2 cellular contexts compared by ENCODE assay signal in the genomic region with DNA sequence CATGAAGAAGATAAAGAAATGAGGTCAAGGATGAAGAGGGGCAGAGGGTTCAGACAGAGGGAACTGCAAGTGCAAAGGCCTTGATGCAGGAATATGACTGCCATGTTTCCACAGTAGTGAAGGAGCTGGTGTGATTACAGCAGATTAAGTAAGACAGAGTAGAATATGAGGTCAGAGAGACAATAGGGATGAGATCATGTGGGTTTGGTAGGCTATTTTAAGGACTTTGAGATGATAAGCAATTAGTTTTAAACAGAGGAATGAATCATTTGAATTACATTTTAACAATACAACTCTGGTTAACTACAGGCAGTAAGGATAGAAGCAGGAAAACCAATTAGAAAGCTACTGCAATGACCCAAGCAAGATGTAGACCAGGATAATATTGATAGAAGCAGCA.
TF ChIP-seq lines count a peak whose summit lies in the region.

No MANE protein-coding gene starts in this region.

TF ChIP-seq in SK-N-SH treated with all-trans-retinoic acid at 6 μM for 48 hours, 23 proteins besides CTCF, POLR2A, EP300 and RAD21 (continued from another document):
- TF ChIP-seq, protein P1, sequence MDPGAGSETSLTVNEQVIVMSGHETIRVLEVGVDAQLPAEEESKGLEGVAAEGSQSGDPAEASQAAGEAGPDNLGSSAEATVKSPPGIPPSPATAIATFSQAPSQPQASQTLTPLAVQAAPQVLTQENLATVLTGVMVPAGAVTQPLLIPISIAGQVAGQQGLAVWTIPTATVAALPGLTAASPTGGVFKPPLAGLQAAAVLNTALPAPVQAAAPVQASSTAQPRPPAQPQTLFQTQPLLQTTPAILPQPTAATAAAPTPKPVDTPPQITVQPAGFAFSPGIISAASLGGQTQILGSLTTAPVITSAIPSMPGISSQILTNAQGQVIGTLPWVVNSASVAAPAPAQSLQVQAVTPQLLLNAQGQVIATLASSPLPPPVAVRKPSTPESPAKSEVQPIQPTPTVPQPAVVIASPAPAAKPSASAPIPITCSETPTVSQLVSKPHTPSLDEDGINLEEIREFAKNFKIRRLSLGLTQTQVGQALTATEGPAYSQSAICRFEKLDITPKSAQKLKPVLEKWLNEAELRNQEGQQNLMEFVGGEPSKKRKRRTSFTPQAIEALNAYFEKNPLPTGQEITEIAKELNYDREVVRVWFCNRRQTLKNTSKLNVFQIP (CRISPR knock-in tag; IDR thresholded peaks at IDR 0.05; ENCODE audit: borderline replicate concordance, low read depth), result no peak
- 0 out of 2 replicates have a peak, but pooled peaks have one; percentile 17 for TF ChIP-seq ISL1 (CRISPR knock-in tag; IDR thresholded peaks at IDR 0.05)

TF ChIP-seq in SK-N-SH, 30 proteins besides CTCF, POLR2A, EP300 and RAD21:
- TF ChIP-seq, protein P2, sequence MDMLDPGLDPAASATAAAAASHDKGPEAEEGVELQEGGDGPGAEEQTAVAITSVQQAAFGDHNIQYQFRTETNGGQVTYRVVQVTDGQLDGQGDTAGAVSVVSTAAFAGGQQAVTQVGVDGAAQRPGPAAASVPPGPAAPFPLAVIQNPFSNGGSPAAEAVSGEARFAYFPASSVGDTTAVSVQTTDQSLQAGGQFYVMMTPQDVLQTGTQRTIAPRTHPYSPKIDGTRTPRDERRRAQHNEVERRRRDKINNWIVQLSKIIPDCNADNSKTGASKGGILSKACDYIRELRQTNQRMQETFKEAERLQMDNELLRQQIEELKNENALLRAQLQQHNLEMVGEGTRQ (IDR thresholded peaks at IDR 0.05; ENCODE audit: borderline replicate concordance, low read depth, low read length), result no peak
- TF ChIP-seq, protein P3, sequence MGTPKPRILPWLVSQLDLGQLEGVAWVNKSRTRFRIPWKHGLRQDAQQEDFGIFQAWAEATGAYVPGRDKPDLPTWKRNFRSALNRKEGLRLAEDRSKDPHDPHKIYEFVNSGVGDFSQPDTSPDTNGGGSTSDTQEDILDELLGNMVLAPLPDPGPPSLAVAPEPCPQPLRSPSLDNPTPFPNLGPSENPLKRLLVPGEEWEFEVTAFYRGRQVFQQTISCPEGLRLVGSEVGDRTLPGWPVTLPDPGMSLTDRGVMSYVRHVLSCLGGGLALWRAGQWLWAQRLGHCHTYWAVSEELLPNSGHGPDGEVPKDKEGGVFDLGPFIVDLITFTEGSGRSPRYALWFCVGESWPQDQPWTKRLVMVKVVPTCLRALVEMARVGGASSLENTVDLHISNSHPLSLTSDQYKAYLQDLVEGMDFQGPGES (IDR thresholded peaks at IDR 0.05; ENCODE audit: low read depth, low read length), result no peak
- no peak for TF ChIP-seq JUND (IDR thresholded peaks at IDR 0.05)
- TF ChIP-seq, protein P4, sequence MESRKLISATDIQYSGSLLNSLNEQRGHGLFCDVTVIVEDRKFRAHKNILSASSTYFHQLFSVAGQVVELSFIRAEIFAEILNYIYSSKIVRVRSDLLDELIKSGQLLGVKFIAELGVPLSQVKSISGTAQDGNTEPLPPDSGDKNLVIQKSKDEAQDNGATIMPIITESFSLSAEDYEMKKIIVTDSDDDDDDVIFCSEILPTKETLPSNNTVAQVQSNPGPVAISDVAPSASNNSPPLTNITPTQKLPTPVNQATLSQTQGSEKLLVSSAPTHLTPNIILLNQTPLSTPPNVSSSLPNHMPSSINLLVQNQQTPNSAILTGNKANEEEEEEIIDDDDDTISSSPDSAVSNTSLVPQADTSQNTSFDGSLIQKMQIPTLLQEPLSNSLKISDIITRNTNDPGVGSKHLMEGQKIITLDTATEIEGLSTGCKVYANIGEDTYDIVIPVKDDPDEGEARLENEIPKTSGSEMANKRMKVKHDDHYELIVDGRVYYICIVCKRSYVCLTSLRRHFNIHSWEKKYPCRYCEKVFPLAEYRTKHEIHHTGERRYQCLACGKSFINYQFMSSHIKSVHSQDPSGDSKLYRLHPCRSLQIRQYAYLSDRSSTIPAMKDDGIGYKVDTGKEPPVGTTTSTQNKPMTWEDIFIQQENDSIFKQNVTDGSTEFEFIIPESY (IDR thresholded peaks at IDR 0.05; ENCODE audit: borderline replicate concordance, low read depth), result no peak
- no peak for TF ChIP-seq POLR2AphosphoS5 (IDR thresholded peaks at IDR 0.05; ENCODE audit: low read depth, low read length)
- TF ChIP-seq, protein P5, sequence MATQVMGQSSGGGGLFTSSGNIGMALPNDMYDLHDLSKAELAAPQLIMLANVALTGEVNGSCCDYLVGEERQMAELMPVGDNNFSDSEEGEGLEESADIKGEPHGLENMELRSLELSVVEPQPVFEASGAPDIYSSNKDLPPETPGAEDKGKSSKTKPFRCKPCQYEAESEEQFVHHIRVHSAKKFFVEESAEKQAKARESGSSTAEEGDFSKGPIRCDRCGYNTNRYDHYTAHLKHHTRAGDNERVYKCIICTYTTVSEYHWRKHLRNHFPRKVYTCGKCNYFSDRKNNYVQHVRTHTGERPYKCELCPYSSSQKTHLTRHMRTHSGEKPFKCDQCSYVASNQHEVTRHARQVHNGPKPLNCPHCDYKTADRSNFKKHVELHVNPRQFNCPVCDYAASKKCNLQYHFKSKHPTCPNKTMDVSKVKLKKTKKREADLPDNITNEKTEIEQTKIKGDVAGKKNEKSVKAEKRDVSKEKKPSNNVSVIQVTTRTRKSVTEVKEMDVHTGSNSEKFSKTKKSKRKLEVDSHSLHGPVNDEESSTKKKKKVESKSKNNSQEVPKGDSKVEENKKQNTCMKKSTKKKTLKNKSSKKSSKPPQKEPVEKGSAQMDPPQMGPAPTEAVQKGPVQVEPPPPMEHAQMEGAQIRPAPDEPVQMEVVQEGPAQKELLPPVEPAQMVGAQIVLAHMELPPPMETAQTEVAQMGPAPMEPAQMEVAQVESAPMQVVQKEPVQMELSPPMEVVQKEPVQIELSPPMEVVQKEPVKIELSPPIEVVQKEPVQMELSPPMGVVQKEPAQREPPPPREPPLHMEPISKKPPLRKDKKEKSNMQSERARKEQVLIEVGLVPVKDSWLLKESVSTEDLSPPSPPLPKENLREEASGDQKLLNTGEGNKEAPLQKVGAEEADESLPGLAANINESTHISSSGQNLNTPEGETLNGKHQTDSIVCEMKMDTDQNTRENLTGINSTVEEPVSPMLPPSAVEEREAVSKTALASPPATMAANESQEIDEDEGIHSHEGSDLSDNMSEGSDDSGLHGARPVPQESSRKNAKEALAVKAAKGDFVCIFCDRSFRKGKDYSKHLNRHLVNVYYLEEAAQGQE (IDR thresholded peaks at IDR 0.05; ENCODE audit: low read depth, low read length), result no peak
- TF ChIP-seq EZH2phosphoT487 (IDR thresholded peaks at IDR 0.05; ENCODE audit: borderline replicate concordance, low read depth), result no peak
- no peak for TF ChIP-seq FOXM1 (IDR thresholded peaks at IDR 0.05; ENCODE audit: low read depth)
- TF ChIP-seq RFX5 (IDR thresholded peaks at IDR 0.05; ENCODE audit: low read length), result no peak
- no peak for TF ChIP-seq TEAD4 (IDR thresholded peaks at IDR 0.05; ENCODE audit: borderline replicate concordance, insufficient read depth)
- TF ChIP-seq SIN3A (IDR thresholded peaks at IDR 0.05; ENCODE audit: borderline replicate concordance, low read depth, low read length), result no peak
- TF ChIP-seq, protein P6, sequence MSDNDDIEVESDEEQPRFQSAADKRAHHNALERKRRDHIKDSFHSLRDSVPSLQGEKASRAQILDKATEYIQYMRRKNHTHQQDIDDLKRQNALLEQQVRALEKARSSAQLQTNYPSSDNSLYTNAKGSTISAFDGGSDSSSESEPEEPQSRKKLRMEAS (IDR thresholded peaks at IDR 0.05; ENCODE audit: low read depth), result no peak
- TF ChIP-seq FOSL2 (IDR thresholded peaks at IDR 0.05; ENCODE audit: borderline replicate concordance, low read depth), result no peak
